In genomic region chr19:51810228-51810627, GRCh38 we compare ENCODE assay signal across 14 cellular contexts. TPM values are rescaled to one million over a fixed set of nuclear protein-coding genes. Genes with fewer than 3 reads are reported as not detected.
DNase-seq lines count a peak whose midpoint lies in the region; TF ChIP-seq lines count a peak whose summit lies in the region.
"Had no signal": no experiment of that assay in that cellular context is flagged by ENCODE, and none has a peak within 500 bp of the region (broad histone marks: within the 10 kb centered on the region; RNA-seq: fewer than 3 reads in every experiment).

No MANE protein-coding gene starts in this region.

- no peaks in the 10 kb centered on the region for H3F3A ChIP-seq in Loucy (ENCODE audit: low read depth)

- H3K27me3 ChIP-seq in breast epithelium, result no peaks in the 10 kb centered on the region
- H3K27me3 ChIP-seq in Loucy (ENCODE audit: insufficient read depth, low read length, poor library complexity, severe bottlenecking), result no peaks in the 10 kb centered on the region
- peaks cover 84% of the 10 kb centered on the region for H3K27me3 ChIP-seq in WERI-Rb-1 (ENCODE audit: insufficient read depth, low read depth, severe bottlenecking)
- H3K27me3 ChIP-seq: hepatocyte had no signal

- H3K9me3 ChIP-seq in breast epithelium, result no peaks in the 10 kb centered on the region
- H3K9me3 ChIP-seq in Loucy (ENCODE audit: insufficient read depth, low read depth, low read length), result no peaks in the 10 kb centered on the region
- H3K9me3 ChIP-seq in WERI-Rb-1 (ENCODE audit: severe bottlenecking), result peaks cover 18% of the 10 kb centered on the region

- intact Hi-C loops in MCF 10A (cut with micrococcal nuclease), result loop anchor here (1.0 to 5.0 kb wide), 2 partner anchors 25 to 427 kb away; no protein-coding TSS in a partner anchor
- intact Hi-C loops in breast epithelium (cut with DNase I; ENCODE audit: low total_unique reads), result no loop called here

- H3K27ac Mint-ChIP-seq in MCF 10A (ENCODE audit: low read depth, unreplicated experiment) (peak overlapping the region; percentile 90), progenitor cell of endocrine pancreas (no peak overlapping the region)
- H3K27ac Mint-ChIP-seq: activated T-cell treated with anti-CD3 and anti-CD28 coated beads, Interleukin-2, amount 50 U/mL, for 72 hours had no signal

- H3K36me3 Mint-ChIP-seq in MCF 10A (ENCODE audit: insufficient read depth, unreplicated experiment) (no peaks in the 10 kb centered on the region), progenitor cell of endocrine pancreas (ENCODE audit: insufficient read depth) (no peaks in the 10 kb centered on the region)

- no TSS peak for BruUV-seq in MCF 10A (replicated peaks; lab: Mats Ljungman, UMichigan)

- H2AFZ ChIP-seq in Loucy (ENCODE audit: low read length), result no peak overlapping the region
- H2AFZ ChIP-seq: hepatocyte had no signal

- no peak overlapping the region for H3K9ac ChIP-seq in Loucy (ENCODE audit: low read depth, low read length, poor library complexity, severe bottlenecking)

- H3K9me2 ChIP-seq in Loucy (replicated peaks; ENCODE audit: low read depth, low read length), result no peaks in the 10 kb centered on the region

- H3K27ac ChIP-seq in breast epithelium, result no peak overlapping the region
- H3K27ac ChIP-seq in WERI-Rb-1, result no peak overlapping the region
- H3K27ac ChIP-seq: hepatocyte had no signal

- H3K4me3 Mint-ChIP-seq in MCF 10A (ENCODE audit: unreplicated experiment) (peak overlapping the region; percentile 46), progenitor cell of endocrine pancreas (ENCODE audit: low read depth) (no peak overlapping the region)
- H3K4me3 Mint-ChIP-seq: activated T-cell treated with anti-CD3 and anti-CD28 coated beads, Interleukin-2, amount 50 U/mL, for 72 hours had no signal

- POLR2A ChIA-PET in MCF 10A (lab: Yijun Ruan, JAX), result interaction anchor here (0.6 to 0.8 kb wide), 3 partner anchors 8 to 122 kb away, joined by 3 to 4 read pairs (median 4); no protein-coding TSS in a partner anchor

- TF ChIP-seq POLR2A in breast epithelium (IDR thresholded peaks at IDR 0.05), result no peak

- DNase-seq in MCF 10A (ENCODE audit: unreplicated experiment) (peak; percentile 72), breast epithelium (ENCODE audit: low spot score in 2 of 2) (no peak), WERI-Rb-1 (peak; percentile 9), pulmonary artery endothelial cell (ENCODE audit: low read depth, low spot score) (peak; percentile 17), progenitor cell of endocrine pancreas (ENCODE audit: low spot score, unreplicated experiment) (no peak), mesenteric fat pad (ENCODE audit: low spot score) (no peak)
- no peak for DNase-seq in activated CD4-positive, CD25-positive, alpha-beta regulatory T cell (lab: John Stamatoyannopoulos, UW)
- DNase-seq: activated CD4-positive, CD25-positive, alpha-beta regulatory T cell treated with anti-CD3 and anti-CD28 coated beads, Interleukin-2, amount 50 U/mL, for 72 hours; activated T-cell treated with anti-CD3 and anti-CD28 coated beads, Interleukin-2, amount 50 U/mL, for 72 hours; aorta; mesenchymal stem cell; nucleus accumbens had no signal

- CTCF ChIA-PET in MCF 10A (lab: Yijun Ruan, JAX), result interaction anchor here (0.8 to 1.2 kb wide), 3 partner anchors 10 to 107 kb away, joined by 3 to 6 read pairs (median 3); no protein-coding TSS in a partner anchor

- no peaks in the 10 kb centered on the region for H4K20me1 ChIP-seq in Loucy (ENCODE audit: insufficient read depth, low read length, poor library complexity, severe bottlenecking)

- H3K9me3 Mint-ChIP-seq in MCF 10A (ENCODE audit: unreplicated experiment) (no peaks in the 10 kb centered on the region), progenitor cell of endocrine pancreas (ENCODE audit: low read depth) (peaks cover 24% of the 10 kb centered on the region)

- no peak overlapping the region for H3K4me3 ChIP-seq in breast epithelium
- no peak overlapping the region for H3K4me3 ChIP-seq in Loucy (ENCODE audit: low read length, poor library complexity, severe bottlenecking)
- H3K4me3 ChIP-seq in WERI-Rb-1 (ENCODE audit: low read depth, low read length), result no peak overlapping the region
- H3K4me3 ChIP-seq: hepatocyte had no signal

- no peaks in the 10 kb centered on the region for H3K27me3 Mint-ChIP-seq in MCF 10A (ENCODE audit: insufficient read depth, unreplicated experiment)
- no peaks in the 10 kb centered on the region for H3K27me3 Mint-ChIP-seq in progenitor cell of endocrine pancreas

- H3K36me3 ChIP-seq in breast epithelium (no peaks in the 10 kb centered on the region), Loucy (ENCODE audit: insufficient read depth, low read length) (no peaks in the 10 kb centered on the region), WERI-Rb-1 (no peaks in the 10 kb centered on the region)

- H3K4me1 ChIP-seq in breast epithelium (no peaks in the 10 kb centered on the region), Loucy (ENCODE audit: insufficient read depth, low read length, poor library complexity, severe bottlenecking) (peaks cover 7% of the 10 kb centered on the region)

- H3K79me2 ChIP-seq in Loucy (ENCODE audit: insufficient read depth, low read length), result no peaks in the 10 kb centered on the region
- H3K79me2 ChIP-seq: hepatocyte had no signal

- H3K4me1 Mint-ChIP-seq in MCF 10A (ENCODE audit: insufficient read depth, unreplicated experiment), result peaks cover 29% of the 10 kb centered on the region
- no peaks in the 10 kb centered on the region for H3K4me1 Mint-ChIP-seq in progenitor cell of endocrine pancreas (ENCODE audit: low read depth)

- H3K4me2 ChIP-seq in Loucy (ENCODE audit: low read depth, low read length, poor library complexity, severe bottlenecking), result no peak overlapping the region
- H3K4me2 ChIP-seq: hepatocyte had no signal

- TF ChIP-seq CTCF in MCF 10A (IDR thresholded peaks at IDR 0.05; ENCODE audit: unreplicated experiment) (peak; percentile 36), breast epithelium (IDR thresholded peaks at IDR 0.05) (no peak), Loucy (conservative IDR thresholded peaks at IDR 0.05; ENCODE audit: low read length) (peak; percentile 28; the same call in 1 of the 2 replicates), WERI-Rb-1 (IDR thresholded peaks at IDR 0.05; ENCODE audit: low read depth, low read length) (0 out of 2 replicates have a peak, but pooled peaks have one; percentile 10), progenitor cell of endocrine pancreas (IDR thresholded peaks at IDR 0.05; ENCODE audit: unreplicated experiment) (no peak)

RNA-seq across cellular contexts. Expression of gene FPR3, which starts 15.3 kb away (rescaled TPM):
- total RNA-seq in MCF 10A (2022) (not detected in 2 replicates), breast epithelium (10 to 100 TPM in 2 of 3 donors, 1 to 10 TPM in 1; 3.9 to 20.0 (median 12.0) TPM), pulmonary artery endothelial cell (not detected in 2 replicates), progenitor cell of endocrine pancreas (not detected in 2 replicates), mesenteric fat pad (44.5 TPM)
- total RNA-seq: activated T-cell treated with anti-CD3 and anti-CD28 coated beads, Interleukin-2, amount 50 U/mL, for 72 hours; hepatocyte had no signal

RNA-seq across cellular contexts. Expression of gene FPR2, which starts 49.2 kb away (rescaled TPM):
- not detected in 2 replicates for total RNA-seq in MCF 10A (2022)
- total RNA-seq in breast epithelium, result under 1 TPM; 0.15 to 0.98 (median 0.32) TPM
- not detected in 2 replicates for total RNA-seq in pulmonary artery endothelial cell
- not detected in 2 replicates for total RNA-seq in progenitor cell of endocrine pancreas
- 11.4 TPM for total RNA-seq in mesenteric fat pad
- total RNA-seq: activated T-cell treated with anti-CD3 and anti-CD28 coated beads, Interleukin-2, amount 50 U/mL, for 72 hours; hepatocyte had no signal

RNA-seq across cellular contexts. Expression of gene FPR1, which starts 58.5 kb away (rescaled TPM):
- total RNA-seq in MCF 10A (2022), result 6.2 and 8.6 TPM in 2 replicates
- 10 to 100 TPM in 2 of 3 donors, 1 to 10 TPM in 1; 6.0 to 14.9 (median 13.1) TPM for total RNA-seq in breast epithelium
- not detected in 2 replicates for total RNA-seq in pulmonary artery endothelial cell
- not detected in 2 replicates for total RNA-seq in progenitor cell of endocrine pancreas
- 97.6 TPM for total RNA-seq in mesenteric fat pad
- total RNA-seq: activated T-cell treated with anti-CD3 and anti-CD28 coated beads, Interleukin-2, amount 50 U/mL, for 72 hours had no signal

Comparison
In these comparisons a context has a peak if more than half of its experiments do, and no peak if none do; other contexts are left out.
1. DNase-seq: peak in MCF 10A (single experiment), WERI-Rb-1 (single experiment) and pulmonary artery endothelial cell (single experiment); none in breast epithelium (0 of 2), progenitor cell of endocrine pancreas (single experiment), activated CD4-positive, CD25-positive, alpha-beta regulatory T cell (0 of 4) and mesenteric fat pad (single experiment).
2. CTCF ChIP-seq: peak in MCF 10A (single experiment), Loucy (single experiment) and WERI-Rb-1 (single experiment); none in breast epithelium (0 of 3) and progenitor cell of endocrine pancreas (single experiment).